27 cellular contexts compared by ENCODE assay signal in the genomic region with DNA sequence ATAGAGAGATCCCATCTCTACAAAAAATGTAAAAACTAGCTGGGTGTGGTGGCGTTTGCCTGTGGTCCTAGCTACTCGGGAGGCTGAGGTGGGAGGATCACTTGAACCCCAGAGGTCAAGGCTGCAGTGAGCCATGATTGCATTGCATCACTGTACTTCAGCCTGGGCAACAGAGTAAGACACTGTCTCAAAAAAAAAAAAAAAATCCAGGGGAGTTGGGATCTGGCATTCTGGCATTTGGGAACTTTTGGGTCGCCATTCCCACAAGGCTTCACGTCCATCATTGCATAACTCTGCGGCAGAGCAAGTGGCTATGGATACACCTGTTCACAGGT. TPM values are rescaled to one million over a fixed set of nuclear protein-coding genes. Genes with fewer than 3 reads are reported as not detected.
"Had no signal": no experiment of that assay in that cellular context is flagged by ENCODE, and none has a peak within 500 bp of the region (broad histone marks: within the 10 kb centered on the region; RNA-seq: fewer than 3 reads in every experiment).

No MANE protein-coding gene starts in this region.

- H3K9me3 ChIP-seq: colonic mucosa, esophagus muscularis mucosa, gastroesophageal sphincter, heart left ventricle, left lung, stomach, thyroid gland, vagina had no signal

- H3K79me2 ChIP-seq: hepatocyte, parathyroid adenoma had no signal

- H3K27me3 ChIP-seq: colonic mucosa, esophagus muscularis mucosa, gastroesophageal sphincter, hepatocyte, thyroid gland, vagina had no signal

- H2AFZ ChIP-seq: hepatocyte had no signal

- H3K36me3 ChIP-seq: colonic mucosa, esophagus muscularis mucosa, gastroesophageal sphincter, heart left ventricle, left lung, stomach, thyroid gland, vagina had no signal

- H3K36me3 Mint-ChIP-seq: naive thymus-derived CD4-positive, alpha-beta T cell had no signal

- H3K9ac ChIP-seq: parathyroid adenoma had no signal

- H3K4me2 ChIP-seq: hepatocyte, smooth muscle cell had no signal

- H3K27ac Mint-ChIP-seq: naive thymus-derived CD4-positive, alpha-beta T cell; progenitor cell of endocrine pancreas had no signal

- H3K4me3 Mint-ChIP-seq: naive thymus-derived CD4-positive, alpha-beta T cell had no signal

- H3K4me1 Mint-ChIP-seq: naive thymus-derived CD4-positive, alpha-beta T cell had no signal

- H3K4me1 ChIP-seq: colonic mucosa, foreskin keratinocyte, left lung, parathyroid adenoma, thyroid gland had no signal

- H3K4me3 ChIP-seq: colonic mucosa, esophagus muscularis mucosa, gastroesophageal sphincter, hepatocyte, left lung, smooth muscle cell, stomach, thyroid gland, vagina had no signal

- H3K27ac ChIP-seq: colonic mucosa, foreskin keratinocyte, heart left ventricle, hepatocyte, left lung, parathyroid adenoma, thyroid gland had no signal

RNA-seq across cellular contexts. Expression of gene FAM181A, which starts 34.7 kb away (rescaled TPM):
- total RNA-seq: colonic mucosa; dermis blood vessel endothelial cell; endothelial cell of umbilical vein; epithelial cell of proximal tubule; esophagus muscularis mucosa; fibroblast of lung; foreskin keratinocyte; gastroesophageal sphincter; heart left ventricle; hepatocyte; kidney epithelial cell; left cardiac atrium; lower leg skin; lung microvascular endothelial cell; mucosa of gallbladder; naive thymus-derived CD4-positive, alpha-beta T cell; osteoblast; progenitor cell of endocrine pancreas; sciatic nerve; smooth muscle cell; stomach; subcutaneous adipose tissue; ureter; vagina had no signal
- polyA plus RNA-seq: endothelial cell of umbilical vein; fibroblast of lung; foreskin keratinocyte; heart left ventricle; hepatocyte; naive thymus-derived CD4-positive, alpha-beta T cell; smooth muscle cell; stomach had no signal
